ENCODE assay signal across 20 cellular contexts in the genomic region with DNA sequence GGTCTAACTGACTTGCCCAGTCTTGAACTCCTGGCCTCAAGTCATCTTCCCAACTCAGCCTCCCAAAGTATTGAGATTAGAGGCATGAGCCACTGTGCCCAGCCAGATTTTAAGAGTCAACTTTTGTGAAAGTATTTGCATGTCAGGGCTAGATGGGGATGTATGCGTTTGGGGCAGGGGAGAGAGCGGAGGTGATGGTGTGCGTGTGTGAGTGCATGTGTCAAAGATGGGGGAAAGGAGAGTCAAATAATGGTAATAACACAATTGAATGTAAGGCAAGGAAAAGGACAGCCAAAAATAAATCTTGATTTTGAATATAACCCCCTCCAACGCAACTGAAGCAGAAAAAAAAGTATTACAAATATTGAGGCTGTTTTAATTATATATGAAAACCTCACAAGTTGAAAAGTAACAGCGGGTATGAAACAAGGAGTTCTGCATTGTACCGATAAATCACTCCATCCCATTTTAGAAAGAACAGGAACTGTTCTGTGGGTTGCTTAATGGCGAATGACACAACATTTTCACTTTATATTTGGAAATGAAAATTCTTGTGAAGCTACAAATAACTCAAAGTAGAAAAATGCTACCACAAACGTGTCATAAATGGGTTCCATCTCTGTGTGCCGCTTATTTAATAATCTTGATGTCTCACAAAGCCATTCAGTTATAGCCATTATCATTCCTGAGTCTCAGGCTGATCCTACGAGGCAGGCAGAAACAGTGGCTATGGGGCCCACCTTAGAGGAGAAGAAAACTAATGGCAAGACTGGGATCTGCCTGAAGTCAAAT. TPM values are rescaled to one million over a fixed set of nuclear protein-coding genes. Genes with fewer than 3 reads are reported as not detected.
A peak's percentile ranks its signal among the peaks of the same experiment; 100 is the strongest.
DNase-seq lines count a peak whose midpoint lies in the region; ATAC-seq, FAIRE-seq and TF ChIP-seq lines count a peak whose summit lies in the region.
"Had no signal": no experiment of that assay in that cellular context is flagged by ENCODE, and none has a peak within 500 bp of the region (broad histone marks: within the 10 kb centered on the region; RNA-seq: fewer than 3 reads in every experiment).

No MANE protein-coding gene starts in this region.

- TF ChIP-seq CTCF in A549 (IDR thresholded peaks at IDR 0.05) = no peak
- no peak for TF ChIP-seq CTCF in omental fat pad (IDR thresholded peaks at IDR 0.05)
- TF ChIP-seq CTCF in GM20000 (IDR thresholded peaks at IDR 0.05; ENCODE audit: extremely low read depth, missing control alignments) = no peak

- TF ChIP-seq RAD21 in A549 (conservative IDR thresholded peaks at IDR 0.05 in 1 of 2, IDR thresholded peaks at IDR 0.05 in 1 of 2) = no peak

- POLR2A ChIA-PET in A549 (lab: Yijun Ruan, JAX) = interaction anchor here (0.6 kb wide), 1 partner anchor 16 kb away, joined by 4 read pairs; no protein-coding TSS in a partner anchor

- no peak for TF ChIP-seq POLR2A in A549 (IDR thresholded peaks at IDR 0.05; ENCODE audit: low read length)

- no peak overlapping the region for H3K4me2 ChIP-seq in A549

- H3K4me3 ChIP-seq in A549 = no peak overlapping the region
- H3K4me3 ChIP-seq: cardiac muscle cell, gastrocnemius medialis had no signal

- 89% methylated on average over 10 of the region's 10 CpGs for WGBS in A549 (ENCODE audit: missing lambda C conversion rate)

- CTCF ChIA-PET in A549 (lab: Yijun Ruan, JAX) = interaction anchor here (0.7 to 2.2 kb wide), 5 partner anchors 10 to 324 kb away, joined by 3 to 13 read pairs (median 4); no protein-coding TSS in a partner anchor

- no peak for DNase-seq in A549 (ENCODE audit: low read depth in 1 of 2, low spot score in 1 of 2)
- peak; percentile 74 for DNase-seq in MV-4-11 (lab: John Stamatoyannopoulos, UW)
- DNase-seq in omental fat pad (ENCODE audit: low spot score) = no peak
- no peak for DNase-seq in activated CD8-positive, alpha-beta memory T cell treated with anti-CD3 and anti-CD28 coated beads for 24 hours
- no peak for DNase-seq in activated naive CD4-positive, alpha-beta T cell (lab: John Stamatoyannopoulos, UW)
- DNase-seq in GM20000 (ENCODE audit: low spot score) = no peak
- DNase-seq: ACHN; activated CD4-positive, alpha-beta T cell treated with anti-CD3 and anti-CD28 coated beads, Interleukin-2, amount 10 ng/mL, durations not matched to agents 24 days and 14 days; activated naive CD8-positive, alpha-beta T cell treated with anti-CD3 and anti-CD28 coated beads for 36 hours; COR-L47; gastrocnemius medialis; mesendoderm; NCI-H187 treated with DMSO at 0.1 percent for 48 hours; NCI-H524; stimulated activated naive CD8-positive, alpha-beta T cell treated with anti-CD3 and anti-CD28 coated beads, Interleukin-15, Interleukin-2, amounts not matched to agents 100 U/mL and 50 U/mL, for 24 hours; T1000 had no signal

- H3K27ac ChIP-seq in A549 (peak overlapping the region; percentile 63 to 74; a peak in 5 of 6 replicates), cingulate gyrus (ENCODE audit: low read depth, low read length) (peak overlapping the region; percentile 63)
- H3K27ac ChIP-seq: cardiac muscle cell had no signal

- peaks cover 5% of the 10 kb centered on the region for H3K9me3 ChIP-seq in A549

- no peak for TF ChIP-seq EP300 in A549 (IDR thresholded peaks at IDR 0.05)

- FAIRE-seq in A549 (lab: Jason Lieb, UNC) = no peak
- FAIRE-seq: endometrium had no signal

- peaks cover 28% of the 10 kb centered on the region for H3K4me1 ChIP-seq in A549

- ATAC-seq in A549 = no peak
- ATAC-seq in omental fat pad (ENCODE audit: low FRiP score) = peak; percentile 5
- no peak for ATAC-seq in GM21367 (IDR thresholded peaks at IDR 0.05; ENCODE audit: unreplicated experiment)
- ATAC-seq: gastrocnemius medialis; stimulated activated naive CD8-positive, alpha-beta T cell treated with anti-CD3 and anti-CD28 coated beads, Interleukin-15, Interleukin-2, amounts not matched to agents 100 U/mL and 50 U/mL, for 24 hours had no signal

TF ChIP-seq in A549, 52 proteins besides CTCF, POLR2A, EP300 and RAD21:
- TF ChIP-seq NR3C1 (IDR thresholded peaks at IDR 0.05) (no peak), NPAS2 (CRISPR knock-in tag; IDR thresholded peaks at IDR 0.05; ENCODE audit: borderline replicate concordance) (no peak), HOXB13 (CRISPR knock-in tag; IDR thresholded peaks at IDR 0.05; ENCODE audit: low read depth) (no peak), MYC (IDR thresholded peaks at IDR 0.05; ENCODE audit: borderline replicate concordance, low read length) (no peak), POLR2AphosphoS2 (conservative IDR thresholded peaks at IDR 0.05; ENCODE audit: low read length) (no peak), FOSB (CRISPR knock-in tag; IDR thresholded peaks at IDR 0.05) (no peak), HEYL (CRISPR knock-in tag; IDR thresholded peaks at IDR 0.05) (no peak), MAZ (IDR thresholded peaks at IDR 0.05; ENCODE audit: borderline replicate concordance, low read depth, low read length) (no peak), ZFP36 (IDR thresholded peaks at IDR 0.05; ENCODE audit: borderline replicate concordance, partially characterized antibody) (no peak), HMGXB4 (CRISPR knock-in tag; IDR thresholded peaks at IDR 0.05; ENCODE audit: borderline replicate concordance) (no peak), GATA3 (IDR thresholded peaks at IDR 0.05; ENCODE audit: borderline replicate concordance) (no peak), FOXS1 (CRISPR knock-in tag; IDR thresholded peaks at IDR 0.05) (no peak), HOXA7 (CRISPR knock-in tag; IDR thresholded peaks at IDR 0.05) (no peak), ZSCAN20 (CRISPR knock-in tag; IDR thresholded peaks at IDR 0.05) (no peak), CEBPB (IDR thresholded peaks at IDR 0.05) (no peak), KDM1A (IDR thresholded peaks at IDR 0.05; ENCODE audit: low read depth) (no peak), SREBF2 (IDR thresholded peaks at IDR 0.05) (no peak)
- TF ChIP-seq, protein P1, sequence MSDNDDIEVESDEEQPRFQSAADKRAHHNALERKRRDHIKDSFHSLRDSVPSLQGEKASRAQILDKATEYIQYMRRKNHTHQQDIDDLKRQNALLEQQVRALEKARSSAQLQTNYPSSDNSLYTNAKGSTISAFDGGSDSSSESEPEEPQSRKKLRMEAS (IDR thresholded peaks at IDR 0.05) = no peak
- TF ChIP-seq, protein P2, sequence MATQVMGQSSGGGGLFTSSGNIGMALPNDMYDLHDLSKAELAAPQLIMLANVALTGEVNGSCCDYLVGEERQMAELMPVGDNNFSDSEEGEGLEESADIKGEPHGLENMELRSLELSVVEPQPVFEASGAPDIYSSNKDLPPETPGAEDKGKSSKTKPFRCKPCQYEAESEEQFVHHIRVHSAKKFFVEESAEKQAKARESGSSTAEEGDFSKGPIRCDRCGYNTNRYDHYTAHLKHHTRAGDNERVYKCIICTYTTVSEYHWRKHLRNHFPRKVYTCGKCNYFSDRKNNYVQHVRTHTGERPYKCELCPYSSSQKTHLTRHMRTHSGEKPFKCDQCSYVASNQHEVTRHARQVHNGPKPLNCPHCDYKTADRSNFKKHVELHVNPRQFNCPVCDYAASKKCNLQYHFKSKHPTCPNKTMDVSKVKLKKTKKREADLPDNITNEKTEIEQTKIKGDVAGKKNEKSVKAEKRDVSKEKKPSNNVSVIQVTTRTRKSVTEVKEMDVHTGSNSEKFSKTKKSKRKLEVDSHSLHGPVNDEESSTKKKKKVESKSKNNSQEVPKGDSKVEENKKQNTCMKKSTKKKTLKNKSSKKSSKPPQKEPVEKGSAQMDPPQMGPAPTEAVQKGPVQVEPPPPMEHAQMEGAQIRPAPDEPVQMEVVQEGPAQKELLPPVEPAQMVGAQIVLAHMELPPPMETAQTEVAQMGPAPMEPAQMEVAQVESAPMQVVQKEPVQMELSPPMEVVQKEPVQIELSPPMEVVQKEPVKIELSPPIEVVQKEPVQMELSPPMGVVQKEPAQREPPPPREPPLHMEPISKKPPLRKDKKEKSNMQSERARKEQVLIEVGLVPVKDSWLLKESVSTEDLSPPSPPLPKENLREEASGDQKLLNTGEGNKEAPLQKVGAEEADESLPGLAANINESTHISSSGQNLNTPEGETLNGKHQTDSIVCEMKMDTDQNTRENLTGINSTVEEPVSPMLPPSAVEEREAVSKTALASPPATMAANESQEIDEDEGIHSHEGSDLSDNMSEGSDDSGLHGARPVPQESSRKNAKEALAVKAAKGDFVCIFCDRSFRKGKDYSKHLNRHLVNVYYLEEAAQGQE (IDR thresholded peaks at IDR 0.05) = no peak

RNA-seq across cellular contexts. Expression of gene LDHAL6B, which starts 29.8 kb away (rescaled TPM):
- polyA plus RNA-seq in A549 (2011; rRNA removed) = not detected in 2 replicates
- not detected in 2 replicates for polyA plus RNA-seq in A549 (2012; cell fraction: cytosol; rRNA removed)
- 0.05 TPM in 1 of 2 replicates, not detected in the other for polyA plus RNA-seq in A549 (2012; cell fraction: nucleus; rRNA removed)
- not detected in 3 replicates for polyA plus RNA-seq in A549 (2017; fragmentation: RNase III; extraction: RNeasy Plus Mini Kit Qiagen cat#74134 plus additional on column Dnase treatment)
- not detected in 2 replicates for polyA minus RNA-seq in A549 (2011; rRNA and poly(A)+ RNA removed)
- total RNA-seq in omental fat pad = not detected
- total RNA-seq: activated CD4-positive, alpha-beta T cell treated with anti-CD3 and anti-CD28 coated beads, Interleukin-2, amount 10 ng/mL, durations not matched to agents 24 days and 14 days; activated naive CD8-positive, alpha-beta T cell treated with anti-CD3 and anti-CD28 coated beads for 36 hours; cardiac muscle cell; gastrocnemius medialis had no signal
- polyA plus RNA-seq: cardiac muscle cell had no signal
